In the genomic region with DNA sequence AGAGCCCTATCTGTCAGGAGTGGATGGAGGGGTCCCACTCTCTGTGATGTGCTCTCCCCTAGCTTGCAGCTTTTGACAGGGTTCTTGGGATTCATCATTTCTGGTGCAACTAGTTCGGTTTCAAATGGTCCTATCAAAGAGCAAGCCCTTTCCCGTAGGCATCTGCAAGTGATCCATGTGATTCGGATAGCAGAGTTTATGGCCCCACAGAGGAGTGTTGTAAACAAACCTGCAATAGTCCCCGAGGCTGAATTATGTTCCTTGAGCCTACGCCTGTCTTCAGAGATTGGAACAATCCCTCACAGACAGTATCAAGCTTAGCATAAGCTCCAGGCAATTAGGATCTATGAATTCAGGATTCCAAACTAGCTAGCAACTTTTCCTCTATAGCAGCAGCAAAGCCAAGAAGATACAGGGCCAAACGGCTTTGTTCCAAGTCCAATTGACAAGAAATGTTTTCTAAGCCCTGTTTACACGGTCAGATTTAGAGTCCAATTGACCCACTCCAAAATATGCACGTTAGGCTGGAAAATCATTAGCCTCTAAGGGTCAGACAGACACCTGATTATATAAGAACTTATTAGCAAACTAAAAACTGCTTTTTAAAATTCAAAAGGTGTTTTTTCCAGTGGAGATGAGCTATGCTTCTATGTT, we compare ENCODE assay signal across 2 cellular contexts.
TF ChIP-seq lines count a peak whose summit lies in the region.

No MANE protein-coding gene starts in this region.

TF ChIP-seq in liver, 16 proteins besides CTCF, POLR2A, EP300 and RAD21:
- TF ChIP-seq FOXA1 (IDR thresholded peaks at IDR 0.05) (peak; percentile 15), HNF4A (conservative IDR thresholded peaks at IDR 0.05) (peak; percentile 67 to 79), JUND (IDR thresholded peaks at IDR 0.05) (peak in 1 of 2 donors; percentile 9), TAF1 (conservative IDR thresholded peaks at IDR 0.05) (no peak), EGR1 (IDR thresholded peaks at IDR 0.05; ENCODE audit: low read depth in 2 of 2) (no peak), RXRA (IDR thresholded peaks at IDR 0.05) (peak; percentile 22 to 66), GABPA (IDR thresholded peaks at IDR 0.05 in 1 of 2, conservative IDR thresholded peaks at IDR 0.05 in 1 of 2) (no peak), SP1 (IDR thresholded peaks at IDR 0.05) (peak; percentile 34), HNF4G (IDR thresholded peaks at IDR 0.05) (no peak), FOXA2 (IDR thresholded peaks at IDR 0.05) (peak; percentile 83), YY1 (IDR thresholded peaks at IDR 0.05) (no peak), NR2F2 (IDR thresholded peaks at IDR 0.05) (no peak)
- TF ChIP-seq, protein P1, sequence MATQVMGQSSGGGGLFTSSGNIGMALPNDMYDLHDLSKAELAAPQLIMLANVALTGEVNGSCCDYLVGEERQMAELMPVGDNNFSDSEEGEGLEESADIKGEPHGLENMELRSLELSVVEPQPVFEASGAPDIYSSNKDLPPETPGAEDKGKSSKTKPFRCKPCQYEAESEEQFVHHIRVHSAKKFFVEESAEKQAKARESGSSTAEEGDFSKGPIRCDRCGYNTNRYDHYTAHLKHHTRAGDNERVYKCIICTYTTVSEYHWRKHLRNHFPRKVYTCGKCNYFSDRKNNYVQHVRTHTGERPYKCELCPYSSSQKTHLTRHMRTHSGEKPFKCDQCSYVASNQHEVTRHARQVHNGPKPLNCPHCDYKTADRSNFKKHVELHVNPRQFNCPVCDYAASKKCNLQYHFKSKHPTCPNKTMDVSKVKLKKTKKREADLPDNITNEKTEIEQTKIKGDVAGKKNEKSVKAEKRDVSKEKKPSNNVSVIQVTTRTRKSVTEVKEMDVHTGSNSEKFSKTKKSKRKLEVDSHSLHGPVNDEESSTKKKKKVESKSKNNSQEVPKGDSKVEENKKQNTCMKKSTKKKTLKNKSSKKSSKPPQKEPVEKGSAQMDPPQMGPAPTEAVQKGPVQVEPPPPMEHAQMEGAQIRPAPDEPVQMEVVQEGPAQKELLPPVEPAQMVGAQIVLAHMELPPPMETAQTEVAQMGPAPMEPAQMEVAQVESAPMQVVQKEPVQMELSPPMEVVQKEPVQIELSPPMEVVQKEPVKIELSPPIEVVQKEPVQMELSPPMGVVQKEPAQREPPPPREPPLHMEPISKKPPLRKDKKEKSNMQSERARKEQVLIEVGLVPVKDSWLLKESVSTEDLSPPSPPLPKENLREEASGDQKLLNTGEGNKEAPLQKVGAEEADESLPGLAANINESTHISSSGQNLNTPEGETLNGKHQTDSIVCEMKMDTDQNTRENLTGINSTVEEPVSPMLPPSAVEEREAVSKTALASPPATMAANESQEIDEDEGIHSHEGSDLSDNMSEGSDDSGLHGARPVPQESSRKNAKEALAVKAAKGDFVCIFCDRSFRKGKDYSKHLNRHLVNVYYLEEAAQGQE (IDR thresholded peaks at IDR 0.05) = no peak
- TF ChIP-seq, protein P2, sequence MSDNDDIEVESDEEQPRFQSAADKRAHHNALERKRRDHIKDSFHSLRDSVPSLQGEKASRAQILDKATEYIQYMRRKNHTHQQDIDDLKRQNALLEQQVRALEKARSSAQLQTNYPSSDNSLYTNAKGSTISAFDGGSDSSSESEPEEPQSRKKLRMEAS (IDR thresholded peaks at IDR 0.05) = no peak
- TF ChIP-seq, protein P3, sequence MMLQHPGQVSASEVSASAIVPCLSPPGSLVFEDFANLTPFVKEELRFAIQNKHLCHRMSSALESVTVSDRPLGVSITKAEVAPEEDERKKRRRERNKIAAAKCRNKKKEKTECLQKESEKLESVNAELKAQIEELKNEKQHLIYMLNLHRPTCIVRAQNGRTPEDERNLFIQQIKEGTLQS (IDR thresholded peaks at IDR 0.05) = no peak
- TF ChIP-seq, protein P4, sequence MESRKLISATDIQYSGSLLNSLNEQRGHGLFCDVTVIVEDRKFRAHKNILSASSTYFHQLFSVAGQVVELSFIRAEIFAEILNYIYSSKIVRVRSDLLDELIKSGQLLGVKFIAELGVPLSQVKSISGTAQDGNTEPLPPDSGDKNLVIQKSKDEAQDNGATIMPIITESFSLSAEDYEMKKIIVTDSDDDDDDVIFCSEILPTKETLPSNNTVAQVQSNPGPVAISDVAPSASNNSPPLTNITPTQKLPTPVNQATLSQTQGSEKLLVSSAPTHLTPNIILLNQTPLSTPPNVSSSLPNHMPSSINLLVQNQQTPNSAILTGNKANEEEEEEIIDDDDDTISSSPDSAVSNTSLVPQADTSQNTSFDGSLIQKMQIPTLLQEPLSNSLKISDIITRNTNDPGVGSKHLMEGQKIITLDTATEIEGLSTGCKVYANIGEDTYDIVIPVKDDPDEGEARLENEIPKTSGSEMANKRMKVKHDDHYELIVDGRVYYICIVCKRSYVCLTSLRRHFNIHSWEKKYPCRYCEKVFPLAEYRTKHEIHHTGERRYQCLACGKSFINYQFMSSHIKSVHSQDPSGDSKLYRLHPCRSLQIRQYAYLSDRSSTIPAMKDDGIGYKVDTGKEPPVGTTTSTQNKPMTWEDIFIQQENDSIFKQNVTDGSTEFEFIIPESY (IDR thresholded peaks at IDR 0.05) = no peak

TF ChIP-seq in HepG2, 621 proteins besides CTCF, POLR2A, EP300 and RAD21 (continues in another document):
- TF ChIP-seq NFKBIZ (CRISPR knock-in tag; IDR thresholded peaks at IDR 0.05) (no peak), ZNF124 (CRISPR knock-in tag; IDR thresholded peaks at IDR 0.05) (no peak), ZMAT3 (CRISPR knock-in tag; conservative IDR thresholded peaks at IDR 0.05) (no peak), ZNF850 (CRISPR knock-in tag; conservative IDR thresholded peaks at IDR 0.05) (no peak), HDAC1 (CRISPR knock-in tag; IDR thresholded peaks at IDR 0.05) (no peak), KLF13 (CRISPR knock-in tag; IDR thresholded peaks at IDR 0.05) (no peak), ZKSCAN5 (CRISPR knock-in tag; IDR thresholded peaks at IDR 0.05) (no peak), ZNF101 (CRISPR knock-in tag; IDR thresholded peaks at IDR 0.05; ENCODE audit: borderline replicate concordance, low read depth) (no peak), ZNF256 (CRISPR knock-in tag; conservative IDR thresholded peaks at IDR 0.05) (no peak), RNF2 (conservative IDR thresholded peaks at IDR 0.05; ENCODE audit: low read depth) (no peak)
- TF ChIP-seq, protein P5, sequence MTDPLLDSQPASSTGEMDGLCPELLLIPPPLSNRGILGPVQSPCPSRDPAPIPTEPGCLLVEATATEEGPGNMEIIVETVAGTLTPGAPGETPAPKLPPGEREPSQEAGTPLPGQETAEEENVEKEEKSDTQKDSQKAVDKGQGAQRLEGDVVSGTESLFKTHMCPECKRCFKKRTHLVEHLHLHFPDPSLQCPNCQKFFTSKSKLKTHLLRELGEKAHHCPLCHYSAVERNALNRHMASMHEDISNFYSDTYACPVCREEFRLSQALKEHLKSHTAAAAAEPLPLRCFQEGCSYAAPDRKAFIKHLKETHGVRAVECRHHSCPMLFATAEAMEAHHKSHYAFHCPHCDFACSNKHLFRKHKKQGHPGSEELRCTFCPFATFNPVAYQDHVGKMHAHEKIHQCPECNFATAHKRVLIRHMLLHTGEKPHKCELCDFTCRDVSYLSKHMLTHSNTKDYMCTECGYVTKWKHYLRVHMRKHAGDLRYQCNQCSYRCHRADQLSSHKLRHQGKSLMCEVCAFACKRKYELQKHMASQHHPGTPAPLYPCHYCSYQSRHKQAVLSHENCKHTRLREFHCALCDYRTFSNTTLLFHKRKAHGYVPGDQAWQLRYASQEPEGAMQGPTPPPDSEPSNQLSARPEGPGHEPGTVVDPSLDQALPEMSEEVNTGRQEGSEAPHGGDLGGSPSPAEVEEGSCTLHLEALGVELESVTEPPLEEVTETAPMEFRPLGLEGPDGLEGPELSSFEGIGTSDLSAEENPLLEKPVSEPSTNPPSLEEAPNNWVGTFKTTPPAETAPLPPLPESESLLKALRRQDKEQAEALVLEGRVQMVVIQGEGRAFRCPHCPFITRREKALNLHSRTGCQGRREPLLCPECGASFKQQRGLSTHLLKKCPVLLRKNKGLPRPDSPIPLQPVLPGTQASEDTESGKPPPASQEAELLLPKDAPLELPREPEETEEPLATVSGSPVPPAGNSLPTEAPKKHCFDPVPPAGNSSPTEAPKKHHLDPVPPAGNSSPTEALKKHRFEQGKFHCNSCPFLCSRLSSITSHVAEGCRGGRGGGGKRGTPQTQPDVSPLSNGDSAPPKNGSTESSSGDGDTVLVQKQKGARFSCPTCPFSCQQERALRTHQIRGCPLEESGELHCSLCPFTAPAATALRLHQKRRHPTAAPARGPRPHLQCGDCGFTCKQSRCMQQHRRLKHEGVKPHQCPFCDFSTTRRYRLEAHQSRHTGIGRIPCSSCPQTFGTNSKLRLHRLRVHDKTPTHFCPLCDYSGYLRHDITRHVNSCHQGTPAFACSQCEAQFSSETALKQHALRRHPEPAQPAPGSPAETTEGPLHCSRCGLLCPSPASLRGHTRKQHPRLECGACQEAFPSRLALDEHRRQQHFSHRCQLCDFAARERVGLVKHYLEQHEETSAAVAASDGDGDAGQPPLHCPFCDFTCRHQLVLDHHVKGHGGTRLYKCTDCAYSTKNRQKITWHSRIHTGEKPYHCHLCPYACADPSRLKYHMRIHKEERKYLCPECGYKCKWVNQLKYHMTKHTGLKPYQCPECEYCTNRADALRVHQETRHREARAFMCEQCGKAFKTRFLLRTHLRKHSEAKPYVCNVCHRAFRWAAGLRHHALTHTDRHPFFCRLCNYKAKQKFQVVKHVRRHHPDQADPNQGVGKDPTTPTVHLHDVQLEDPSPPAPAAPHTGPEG (CRISPR knock-in tag; IDR thresholded peaks at IDR 0.05) = no peak
- TF ChIP-seq, protein P6, sequence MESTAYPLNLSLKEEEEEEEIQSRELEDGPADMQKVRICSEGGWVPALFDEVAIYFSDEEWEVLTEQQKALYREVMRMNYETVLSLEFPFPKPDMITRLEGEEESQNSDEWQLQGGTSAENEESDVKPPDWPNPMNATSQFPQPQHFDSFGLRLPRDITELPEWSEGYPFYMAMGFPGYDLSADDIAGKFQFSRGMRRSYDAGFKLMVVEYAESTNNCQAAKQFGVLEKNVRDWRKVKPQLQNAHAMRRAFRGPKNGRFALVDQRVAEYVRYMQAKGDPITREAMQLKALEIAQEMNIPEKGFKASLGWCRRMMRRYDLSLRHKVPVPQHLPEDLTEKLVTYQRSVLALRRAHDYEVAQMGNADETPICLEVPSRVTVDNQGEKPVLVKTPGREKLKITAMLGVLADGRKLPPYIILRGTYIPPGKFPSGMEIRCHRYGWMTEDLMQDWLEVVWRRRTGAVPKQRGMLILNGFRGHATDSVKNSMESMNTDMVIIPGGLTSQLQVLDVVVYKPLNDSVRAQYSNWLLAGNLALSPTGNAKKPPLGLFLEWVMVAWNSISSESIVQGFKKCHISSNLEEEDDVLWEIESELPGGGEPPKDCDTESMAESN (CRISPR knock-in tag; conservative IDR thresholded peaks at IDR 0.05) = no peak
- TF ChIP-seq, protein P7, sequence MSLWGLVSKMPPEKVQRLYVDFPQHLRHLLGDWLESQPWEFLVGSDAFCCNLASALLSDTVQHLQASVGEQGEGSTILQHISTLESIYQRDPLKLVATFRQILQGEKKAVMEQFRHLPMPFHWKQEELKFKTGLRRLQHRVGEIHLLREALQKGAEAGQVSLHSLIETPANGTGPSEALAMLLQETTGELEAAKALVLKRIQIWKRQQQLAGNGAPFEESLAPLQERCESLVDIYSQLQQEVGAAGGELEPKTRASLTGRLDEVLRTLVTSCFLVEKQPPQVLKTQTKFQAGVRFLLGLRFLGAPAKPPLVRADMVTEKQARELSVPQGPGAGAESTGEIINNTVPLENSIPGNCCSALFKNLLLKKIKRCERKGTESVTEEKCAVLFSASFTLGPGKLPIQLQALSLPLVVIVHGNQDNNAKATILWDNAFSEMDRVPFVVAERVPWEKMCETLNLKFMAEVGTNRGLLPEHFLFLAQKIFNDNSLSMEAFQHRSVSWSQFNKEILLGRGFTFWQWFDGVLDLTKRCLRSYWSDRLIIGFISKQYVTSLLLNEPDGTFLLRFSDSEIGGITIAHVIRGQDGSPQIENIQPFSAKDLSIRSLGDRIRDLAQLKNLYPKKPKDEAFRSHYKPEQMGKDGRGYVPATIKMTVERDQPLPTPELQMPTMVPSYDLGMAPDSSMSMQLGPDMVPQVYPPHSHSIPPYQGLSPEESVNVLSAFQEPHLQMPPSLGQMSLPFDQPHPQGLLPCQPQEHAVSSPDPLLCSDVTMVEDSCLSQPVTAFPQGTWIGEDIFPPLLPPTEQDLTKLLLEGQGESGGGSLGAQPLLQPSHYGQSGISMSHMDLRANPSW (CRISPR knock-in tag; IDR thresholded peaks at IDR 0.05; ENCODE audit: borderline replicate concordance) = no peak
- TF ChIP-seq, protein P8, sequence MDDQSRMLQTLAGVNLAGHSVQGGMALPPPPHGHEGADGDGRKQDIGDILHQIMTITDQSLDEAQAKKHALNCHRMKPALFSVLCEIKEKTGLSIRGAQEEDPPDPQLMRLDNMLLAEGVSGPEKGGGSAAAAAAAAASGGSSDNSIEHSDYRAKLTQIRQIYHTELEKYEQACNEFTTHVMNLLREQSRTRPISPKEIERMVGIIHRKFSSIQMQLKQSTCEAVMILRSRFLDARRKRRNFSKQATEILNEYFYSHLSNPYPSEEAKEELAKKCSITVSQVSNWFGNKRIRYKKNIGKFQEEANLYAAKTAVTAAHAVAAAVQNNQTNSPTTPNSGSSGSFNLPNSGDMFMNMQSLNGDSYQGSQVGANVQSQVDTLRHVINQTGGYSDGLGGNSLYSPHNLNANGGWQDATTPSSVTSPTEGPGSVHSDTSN (CRISPR knock-in tag; IDR thresholded peaks at IDR 0.05; ENCODE audit: borderline replicate concordance) = no peak
- TF ChIP-seq, protein P9, sequence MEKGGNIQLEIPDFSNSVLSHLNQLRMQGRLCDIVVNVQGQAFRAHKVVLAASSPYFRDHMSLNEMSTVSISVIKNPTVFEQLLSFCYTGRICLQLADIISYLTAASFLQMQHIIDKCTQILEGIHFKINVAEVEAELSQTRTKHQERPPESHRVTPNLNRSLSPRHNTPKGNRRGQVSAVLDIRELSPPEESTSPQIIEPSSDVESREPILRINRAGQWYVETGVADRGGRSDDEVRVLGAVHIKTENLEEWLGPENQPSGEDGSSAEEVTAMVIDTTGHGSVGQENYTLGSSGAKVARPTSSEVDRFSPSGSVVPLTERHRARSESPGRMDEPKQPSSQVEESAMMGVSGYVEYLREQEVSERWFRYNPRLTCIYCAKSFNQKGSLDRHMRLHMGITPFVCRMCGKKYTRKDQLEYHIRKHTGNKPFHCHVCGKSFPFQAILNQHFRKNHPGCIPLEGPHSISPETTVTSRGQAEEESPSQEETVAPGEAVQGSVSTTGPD (CRISPR knock-in tag; IDR thresholded peaks at IDR 0.05) = no peak
